33 cellular contexts compared by ENCODE assay signal in the genomic region with DNA sequence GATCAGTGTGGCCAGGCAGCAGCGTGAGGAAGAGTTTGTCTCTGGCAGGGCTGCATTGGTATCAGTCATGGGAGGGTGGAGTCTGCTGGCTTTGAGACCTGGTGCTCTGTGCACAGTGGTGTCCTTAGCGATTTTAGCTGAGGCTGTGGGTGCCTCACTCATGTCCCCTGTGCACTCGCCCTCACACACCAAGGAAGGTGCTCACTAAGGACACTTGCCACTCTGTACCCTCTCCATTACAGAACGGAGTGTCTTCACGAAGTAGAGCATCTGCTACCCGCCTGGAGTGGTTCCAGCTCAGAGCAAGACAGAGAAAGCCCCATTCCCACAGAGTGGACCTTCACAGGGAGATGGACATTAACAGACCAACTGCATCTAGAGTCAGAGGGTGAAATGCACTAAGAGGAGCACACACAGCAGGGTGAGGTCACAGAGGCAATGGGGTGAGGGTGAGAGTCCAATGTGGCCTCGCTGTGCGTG.
"Had no signal": no experiment of that assay in that cellular context is flagged by ENCODE, and none has a peak within 500 bp of the region (broad histone marks: within the 10 kb centered on the region; RNA-seq: fewer than 3 reads in every experiment).

No MANE protein-coding gene starts in this region.

- H3K4me3 Mint-ChIP-seq: activated CD4-positive, alpha-beta memory T cell treated with anti-CD3 and anti-CD28 coated beads for 36 hours; activated CD4-positive, alpha-beta T cell treated with anti-CD3 and anti-CD28 coated beads for 36 hours; activated CD4-positive, alpha-beta T cell treated with anti-CD3 and anti-CD28 coated beads, Interleukin-2, amount 10 ng/mL, durations not matched to agents 24 days and 14 days; activated CD8-positive, alpha-beta memory T cell treated with anti-CD3 and anti-CD28 coated beads, Interleukin-2, amount 10 ng/mL, durations not matched to agents 7 days and 5 days; activated CD8-positive, alpha-beta T cell treated with anti-CD3 and anti-CD28 coated beads, Interleukin-2, amount 10 ng/mL, durations not matched to agents 7 days and 5 days; activated naive CD4-positive, alpha-beta T cell treated with anti-CD3 and anti-CD28 coated beads for 36 hours; activated naive CD4-positive, alpha-beta T cell treated with anti-CD3 and anti-CD28 coated beads, Interleukin-2, amount 50 U/mL, for 24 hours; activated naive CD8-positive, alpha-beta T cell treated with anti-CD3 and anti-CD28 coated beads for 36 hours; activated naive CD8-positive, alpha-beta T cell treated with anti-CD3 and anti-CD28 coated beads, Interleukin-2, amount 50 U/mL, for 24 hours; activated T-helper 1 cell treated with anti-CD3 and anti-CD28 coated beads, Interleukin-12 subunit alpha, Interleukin-12 subunit beta, Interleukin-2, Interleukin-4 antibody, amounts not matched to agents 30 ng/mL and 10 ng/mL and 1 ng/mL, durations not matched to agents 14 hours and 24 hours and 36 hours; dendritic cell treated with granulocyte-macrophage colony-stimulating factor and Interleukin-4, amounts not matched to agents 40 ng/mL and 50 ng/mL, for 4 days; effector memory CD8-positive, alpha-beta T cell; T-helper 17 cell; T-helper 2 cell treated with Interferon-gamma antibody and Interleukin-4, amounts not matched to agents 5 μg/mL and 100 μg/mL, for 36 hours had no signal

- H3K36me3 Mint-ChIP-seq: activated CD4-positive, alpha-beta memory T cell treated with anti-CD3 and anti-CD28 coated beads for 36 hours; activated CD8-positive, alpha-beta memory T cell treated with anti-CD3 and anti-CD28 coated beads, Interleukin-2, amount 10 ng/mL, durations not matched to agents 7 days and 5 days; activated naive CD4-positive, alpha-beta T cell treated with anti-CD3 and anti-CD28 coated beads, Interleukin-2, amount 50 U/mL, for 24 hours; activated naive CD8-positive, alpha-beta T cell treated with anti-CD3 and anti-CD28 coated beads for 36 hours had no signal

- DNase-seq: activated CD4-positive, alpha-beta memory T cell treated with anti-CD3 and anti-CD28 coated beads for 36 hours; activated CD4-positive, alpha-beta T cell treated with anti-CD3 and anti-CD28 coated beads for 36 hours; activated CD4-positive, alpha-beta T cell treated with anti-CD3 and anti-CD28 coated beads, Interleukin-2, amount 10 ng/mL, durations not matched to agents 24 days and 14 days; activated CD4-positive, CD25-positive, alpha-beta regulatory T cell; activated CD4-positive, CD25-positive, alpha-beta regulatory T cell treated with anti-CD3 and anti-CD28 coated beads, Interleukin-2, amount 50 U/mL, for 72 hours; activated CD8-positive, alpha-beta memory T cell treated with anti-CD3 and anti-CD28 coated beads, Interleukin-2, amount 50 U/mL, for 4 hours; activated CD8-positive, alpha-beta T cell treated with anti-CD3 and anti-CD28 coated beads, Interleukin-2, amount 10 ng/mL, durations not matched to agents 7 days and 5 days; activated effector memory CD4-positive, alpha-beta T cell treated with anti-CD3 and anti-CD28 coated beads, Interleukin-2, amount 50 U/mL, for 16 hours; activated naive CD4-positive, alpha-beta T cell treated with anti-CD3 and anti-CD28 coated beads for 36 hours; activated naive CD8-positive, alpha-beta T cell treated with anti-CD3 and anti-CD28 coated beads for 36 hours; activated naive CD8-positive, alpha-beta T cell treated with anti-CD3 and anti-CD28 coated beads, Interleukin-2, amount 50 U/mL, for 24 hours; activated T-cell treated with anti-CD3 and anti-CD28 coated beads, Interleukin-2, amount 50 U/mL, for 1 hour; activated T-cell treated with anti-CD3 and anti-CD28 coated beads, Interleukin-2, amount 50 U/mL, for 48 hours; amygdala; aorta; body of pancreas; colonic mucosa; dorsolateral prefrontal cortex; effector memory CD8-positive, alpha-beta T cell; erythroblast; foreskin fibroblast; T-helper 1 cell; T-helper 17 cell; T1000 had no signal

- H3K4me3 ChIP-seq: adrenal gland, body of pancreas, cardiac muscle cell, colonic mucosa, dorsolateral prefrontal cortex had no signal

- H3K27ac ChIP-seq: adrenal gland, body of pancreas, cardiac muscle cell, colonic mucosa, dorsolateral prefrontal cortex had no signal

- H3K27ac Mint-ChIP-seq: activated CD4-positive, alpha-beta memory T cell treated with anti-CD3 and anti-CD28 coated beads for 36 hours; activated CD4-positive, alpha-beta T cell treated with anti-CD3 and anti-CD28 coated beads for 36 hours; activated CD4-positive, alpha-beta T cell treated with anti-CD3 and anti-CD28 coated beads, Interleukin-2, amount 10 ng/mL, durations not matched to agents 24 days and 14 days; activated CD8-positive, alpha-beta memory T cell treated with anti-CD3 and anti-CD28 coated beads, Interleukin-2, amount 10 ng/mL, durations not matched to agents 7 days and 5 days; activated CD8-positive, alpha-beta T cell treated with anti-CD3 and anti-CD28 coated beads, Interleukin-2, amount 10 ng/mL, durations not matched to agents 7 days and 5 days; activated naive CD4-positive, alpha-beta T cell treated with anti-CD3 and anti-CD28 coated beads for 36 hours; activated naive CD4-positive, alpha-beta T cell treated with anti-CD3 and anti-CD28 coated beads, Interleukin-2, amount 50 U/mL, for 24 hours; activated naive CD8-positive, alpha-beta T cell treated with anti-CD3 and anti-CD28 coated beads for 36 hours; activated naive CD8-positive, alpha-beta T cell treated with anti-CD3 and anti-CD28 coated beads, Interleukin-2, amount 50 U/mL, for 24 hours; activated T-helper 1 cell treated with anti-CD3 and anti-CD28 coated beads, Interleukin-12 subunit alpha, Interleukin-12 subunit beta, Interleukin-2, Interleukin-4 antibody, amounts not matched to agents 30 ng/mL and 10 ng/mL and 1 ng/mL, durations not matched to agents 14 hours and 24 hours and 36 hours; activated T-helper 2 cell treated with anti-CD3 and anti-CD28 coated beads, Interferon-gamma antibody, Interleukin-2, Interleukin-4, amounts not matched to agents 10 μg/mL and 5 μg/mL and 100 μg/mL, durations not matched to agents 14 hours and 24 hours and 36 hours; dendritic cell treated with granulocyte-macrophage colony-stimulating factor and Interleukin-4, amounts not matched to agents 40 ng/mL and 50 ng/mL, for 4 days; effector memory CD8-positive, alpha-beta T cell; T-helper 17 cell; T-helper 2 cell treated with Interferon-gamma antibody and Interleukin-4, amounts not matched to agents 5 μg/mL and 100 μg/mL, for 36 hours had no signal

- H3K27me3 ChIP-seq: adrenal gland, body of pancreas, cardiac muscle cell, colonic mucosa had no signal

- H3K9me3 ChIP-seq: adrenal gland, body of pancreas, colonic mucosa had no signal

- H3K4me1 ChIP-seq: adrenal gland, body of pancreas, colonic mucosa had no signal

- H3K36me3 ChIP-seq: adrenal gland, cardiac muscle cell, colonic mucosa had no signal

- H3K4me1 Mint-ChIP-seq: activated CD4-positive, alpha-beta T cell treated with anti-CD3 and anti-CD28 coated beads for 36 hours; activated CD4-positive, alpha-beta T cell treated with anti-CD3 and anti-CD28 coated beads, Interleukin-2, amount 10 ng/mL, durations not matched to agents 24 days and 14 days; activated CD8-positive, alpha-beta memory T cell treated with anti-CD3 and anti-CD28 coated beads, Interleukin-2, amount 10 ng/mL, durations not matched to agents 7 days and 5 days; activated naive CD4-positive, alpha-beta T cell treated with anti-CD3 and anti-CD28 coated beads, Interleukin-2, amount 50 U/mL, for 24 hours; activated naive CD8-positive, alpha-beta T cell treated with anti-CD3 and anti-CD28 coated beads for 36 hours; activated naive CD8-positive, alpha-beta T cell treated with anti-CD3 and anti-CD28 coated beads, Interleukin-2, amount 50 U/mL, for 24 hours; T-helper 17 cell had no signal

- H3K9me3 Mint-ChIP-seq: activated CD4-positive, alpha-beta memory T cell treated with anti-CD3 and anti-CD28 coated beads for 36 hours; activated CD4-positive, alpha-beta T cell treated with anti-CD3 and anti-CD28 coated beads, Interleukin-2, amount 10 ng/mL, durations not matched to agents 24 days and 14 days; activated naive CD4-positive, alpha-beta T cell treated with anti-CD3 and anti-CD28 coated beads for 36 hours; activated naive CD4-positive, alpha-beta T cell treated with anti-CD3 and anti-CD28 coated beads, Interleukin-2, amount 50 U/mL, for 24 hours; activated naive CD8-positive, alpha-beta T cell treated with anti-CD3 and anti-CD28 coated beads for 36 hours; activated naive CD8-positive, alpha-beta T cell treated with anti-CD3 and anti-CD28 coated beads, Interleukin-2, amount 50 U/mL, for 24 hours; activated T-helper 1 cell treated with anti-CD3 and anti-CD28 coated beads, Interleukin-12 subunit alpha, Interleukin-12 subunit beta, Interleukin-2, Interleukin-4 antibody, amounts not matched to agents 30 ng/mL and 10 ng/mL and 1 ng/mL, durations not matched to agents 14 hours and 24 hours and 36 hours; activated T-helper 2 cell treated with anti-CD3 and anti-CD28 coated beads, Interferon-gamma antibody, Interleukin-2, Interleukin-4, amounts not matched to agents 10 μg/mL and 5 μg/mL and 100 μg/mL, durations not matched to agents 14 hours and 24 hours and 36 hours; dendritic cell treated with granulocyte-macrophage colony-stimulating factor and Interleukin-4, amounts not matched to agents 40 ng/mL and 50 ng/mL, for 4 days; effector memory CD8-positive, alpha-beta T cell; T-helper 2 cell treated with Interferon-gamma antibody and Interleukin-4, amounts not matched to agents 5 μg/mL and 100 μg/mL, for 36 hours had no signal

- FAIRE-seq: frontal cortex had no signal
